In the genomic region with DNA sequence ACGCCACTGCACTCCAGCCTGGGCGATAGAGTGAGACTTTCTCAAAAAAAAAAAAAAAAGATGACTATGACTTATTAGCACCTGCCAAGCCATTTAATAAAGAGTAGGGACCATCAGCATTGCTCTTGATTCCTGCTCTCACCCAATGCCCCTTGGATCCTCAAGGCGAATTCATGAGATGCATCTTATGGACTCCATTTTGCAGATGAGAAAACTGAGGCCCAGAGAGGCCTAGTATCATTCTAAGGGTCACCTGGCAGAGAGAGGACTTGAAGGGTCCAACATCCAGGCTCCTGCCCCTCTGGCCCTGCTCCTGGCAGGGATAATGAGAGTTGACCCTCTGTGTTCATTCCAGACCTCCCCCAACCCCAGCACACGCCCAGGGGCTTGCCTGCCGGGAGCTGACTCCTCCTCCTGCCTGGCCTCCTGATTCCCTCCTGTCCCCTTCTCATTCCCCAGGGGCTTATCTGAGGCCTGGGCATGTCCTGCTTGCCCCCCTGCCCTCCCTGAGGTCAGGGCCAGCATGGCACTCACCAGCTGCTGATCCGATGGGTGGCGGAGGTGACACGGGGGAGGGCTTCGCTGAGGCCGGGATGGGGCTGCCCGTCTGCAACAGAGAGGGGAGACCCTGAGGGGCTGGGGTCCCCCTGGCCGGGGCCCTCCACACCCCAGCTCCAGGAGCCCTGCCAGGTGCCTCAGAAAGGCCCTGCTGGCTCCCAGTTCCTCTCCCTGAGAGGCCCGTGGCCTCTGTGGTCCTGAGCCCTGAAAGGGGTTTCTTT, we compare ENCODE assay signal across 35 cellular contexts. TPM values are rescaled to one million over a fixed set of nuclear protein-coding genes. Genes with fewer than 3 reads are reported as not detected.
"Had no signal": no experiment of that assay in that cellular context is flagged by ENCODE, and none has a peak within 500 bp of the region (broad histone marks: within the 10 kb centered on the region; RNA-seq: fewer than 3 reads in every experiment).

No MANE protein-coding gene starts in this region.

- H3K27ac ChIP-seq: adrenal gland, body of pancreas, dorsolateral prefrontal cortex, esophagus muscularis mucosa, foreskin keratinocyte had no signal

- DNase-seq: activated CD4-positive, alpha-beta memory T cell treated with anti-CD3 and anti-CD28 coated beads for 36 hours; activated CD4-positive, alpha-beta T cell treated with anti-CD3 and anti-CD28 coated beads for 36 hours; activated CD4-positive, alpha-beta T cell treated with anti-CD3 and anti-CD28 coated beads, Interleukin-2, amount 10 ng/mL, durations not matched to agents 24 days and 14 days; activated CD4-positive, CD25-positive, alpha-beta regulatory T cell; activated CD4-positive, CD25-positive, alpha-beta regulatory T cell treated with anti-CD3 and anti-CD28 coated beads, Interleukin-2, amount 50 U/mL, for 72 hours; activated CD8-positive, alpha-beta memory T cell treated with anti-CD3 and anti-CD28 coated beads, Interleukin-2, amount 10 ng/mL, durations not matched to agents 7 days and 5 days; activated CD8-positive, alpha-beta memory T cell treated with anti-CD3 and anti-CD28 coated beads, Interleukin-2, amount 50 U/mL, for 4 hours; activated CD8-positive, alpha-beta T cell treated with anti-CD3 and anti-CD28 coated beads, Interleukin-2, amount 10 ng/mL, durations not matched to agents 7 days and 5 days; activated effector memory CD4-positive, alpha-beta T cell treated with anti-CD3 and anti-CD28 coated beads, Interleukin-2, amount 50 U/mL, for 16 hours; activated naive CD4-positive, alpha-beta T cell treated with anti-CD3 and anti-CD28 coated beads for 36 hours; activated naive CD8-positive, alpha-beta T cell treated with anti-CD3 and anti-CD28 coated beads for 36 hours; activated naive CD8-positive, alpha-beta T cell treated with anti-CD3 and anti-CD28 coated beads, Interleukin-2, amount 50 U/mL, for 24 hours; activated T-cell treated with anti-CD3 and anti-CD28 coated beads, Interleukin-2, amount 50 U/mL, for 1 hour; activated T-cell treated with anti-CD3 and anti-CD28 coated beads, Interleukin-2, amount 50 U/mL, for 48 hours; amygdala; aorta; body of pancreas; central memory CD4-positive, alpha-beta T cell; cerebellar nuclear complex; dorsolateral prefrontal cortex; effector memory CD4-positive, alpha-beta T cell; endodermal cell; foreskin keratinocyte; glutamatergic neuron; T-helper 1 cell; T-helper 17 cell; T1000 had no signal

- H3K9me3 ChIP-seq: adrenal gland, body of pancreas, esophagus muscularis mucosa, gastrocnemius medialis had no signal

- ATAC-seq: activated CD4-positive, alpha-beta T cell treated with anti-CD3 and anti-CD28 coated beads for 36 hours; activated CD8-positive, alpha-beta memory T cell treated with anti-CD3 and anti-CD28 coated beads, Interleukin-2, amount 10 ng/mL, durations not matched to agents 7 days and 5 days; activated CD8-positive, alpha-beta T cell treated with anti-CD3 and anti-CD28 coated beads, Interleukin-2, amount 10 ng/mL, durations not matched to agents 7 days and 5 days; activated naive CD8-positive, alpha-beta T cell treated with anti-CD3 and anti-CD28 coated beads, Interleukin-2, amount 50 U/mL, for 24 hours; body of pancreas; foreskin keratinocyte; gastrocnemius medialis; T-helper 17 cell had no signal

- H3K36me3 ChIP-seq: adrenal gland, gastrocnemius medialis had no signal

- H3K27me3 ChIP-seq: adrenal gland, body of pancreas, dorsolateral prefrontal cortex, esophagus muscularis mucosa, foreskin keratinocyte, gastrocnemius medialis had no signal

- H3K4me1 ChIP-seq: adrenal gland, foreskin keratinocyte had no signal

- H3K4me3 ChIP-seq: adrenal gland, body of pancreas, coronary artery, dorsolateral prefrontal cortex, esophagus muscularis mucosa, gastrocnemius medialis had no signal

RNA-seq across cellular contexts. Expression of a gene that starts 22.0 kb away (rescaled TPM):
- total RNA-seq: endodermal cell, epithelial cell of proximal tubule, foreskin keratinocyte had no signal
- polyA plus RNA-seq: foreskin keratinocyte had no signal

RNA-seq across cellular contexts. Expression of a gene that starts 37.0 kb away (rescaled TPM):
- total RNA-seq: activated CD4-positive, alpha-beta T cell treated with anti-CD3 and anti-CD28 coated beads, Interleukin-2, amount 10 ng/mL, durations not matched to agents 24 days and 14 days; activated CD8-positive, alpha-beta memory T cell treated with anti-CD3 and anti-CD28 coated beads for 36 hours; activated CD8-positive, alpha-beta T cell treated with anti-CD3 and anti-CD28 coated beads, Interleukin-2, amount 10 ng/mL, durations not matched to agents 7 days and 5 days; activated naive CD8-positive, alpha-beta T cell treated with anti-CD3 and anti-CD28 coated beads for 36 hours; activated T-helper 1 cell treated with anti-CD3 and anti-CD28 coated beads, Interleukin-12 subunit alpha, Interleukin-12 subunit beta, Interleukin-2, Interleukin-4 antibody, amounts not matched to agents 30 ng/mL and 10 ng/mL and 1 ng/mL, durations not matched to agents 14 hours and 24 hours and 36 hours; activated T-helper 2 cell treated with anti-CD3 and anti-CD28 coated beads, Interferon-gamma antibody, Interleukin-2, Interleukin-4, amounts not matched to agents 10 μg/mL and 5 μg/mL and 100 μg/mL, durations not matched to agents 14 hours and 24 hours and 36 hours; adrenal gland; aorta; body of pancreas; endodermal cell; epithelial cell of proximal tubule; esophagus muscularis mucosa; foreskin keratinocyte; gastrocnemius medialis; T-helper 17 cell had no signal
- polyA plus RNA-seq: adrenal gland, aorta, foreskin keratinocyte had no signal
